Comparison of ENCODE assay signal across 6 cellular contexts in the genomic region with DNA sequence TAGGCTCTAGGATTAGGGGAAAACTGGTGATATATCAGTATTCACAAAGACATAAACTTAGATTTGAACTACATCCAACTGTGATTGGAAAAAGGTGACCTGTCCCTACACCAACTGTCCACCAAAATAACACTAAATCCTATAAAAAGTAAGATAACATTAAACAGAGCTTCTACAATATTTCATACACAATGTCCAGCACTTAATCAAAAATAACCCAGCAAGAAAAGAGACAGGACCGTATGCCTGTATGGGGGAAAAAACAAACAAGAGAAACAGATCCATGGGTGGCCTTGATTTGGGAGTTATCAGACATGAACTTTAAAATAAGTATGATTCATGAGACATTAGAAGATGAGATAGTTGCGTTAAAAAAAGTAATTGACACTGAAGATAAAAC.
"Had no signal": no experiment of that assay in that cellular context is flagged by ENCODE, and none has a peak within 500 bp of the region (broad histone marks: within the 10 kb centered on the region; RNA-seq: fewer than 3 reads in every experiment).

No MANE protein-coding gene starts in this region.

- DNase-seq: IMR-90, KBM-7, KG1 had no signal

- H3K4me3 ChIP-seq: K562 had no signal

- H3K27ac ChIP-seq: HL-60, KMS-11 had no signal
